In the genomic region with DNA sequence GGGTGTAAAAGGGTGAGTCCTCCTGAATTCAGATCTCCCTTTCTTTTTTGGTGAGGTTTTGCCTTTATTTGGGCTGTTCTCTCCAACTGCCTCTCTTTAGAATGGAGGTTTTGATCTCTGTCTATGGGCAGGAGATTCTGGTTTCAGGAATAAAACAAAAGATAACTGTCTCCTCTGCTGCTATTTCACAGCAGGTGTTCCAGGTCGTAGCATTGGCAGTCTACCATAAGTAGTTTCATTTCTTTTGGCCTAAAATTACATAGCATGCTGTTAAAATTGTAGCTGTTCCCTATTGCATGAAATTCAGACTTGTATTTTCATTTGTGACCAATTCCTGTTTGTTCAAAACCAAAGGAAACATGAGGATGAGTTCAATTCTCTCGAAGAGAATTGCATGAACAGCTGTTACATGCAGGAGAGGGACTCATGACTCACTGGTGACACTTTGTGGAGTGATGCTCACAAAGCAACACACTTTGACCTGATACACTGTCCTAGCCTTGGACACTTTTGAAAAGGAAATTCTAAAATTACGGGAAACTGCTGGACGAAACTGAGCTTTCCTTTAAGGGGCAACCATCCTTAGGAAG, we compare ENCODE assay signal across 12 cellular contexts.
A peak's percentile ranks its signal among the peaks of the same experiment; 100 is the strongest.
DNase-seq lines count a peak whose midpoint lies in the region; ATAC-seq and TF ChIP-seq lines count a peak whose summit lies in the region.
"Had no signal": no experiment of that assay in that cellular context is flagged by ENCODE, and none has a peak within 500 bp of the region (broad histone marks: within the 10 kb centered on the region; RNA-seq: fewer than 3 reads in every experiment).

No MANE protein-coding gene starts in this region.

- no peak overlapping the region for H3K4me3 ChIP-seq in CD8-positive, alpha-beta memory T cell (ENCODE audit: low read length)
- H3K4me3 ChIP-seq in testis (no peak overlapping the region), Caco-2 (ENCODE audit: low read depth, low read length) (no peak overlapping the region)
- H3K4me3 ChIP-seq: SJSA1, upper lobe of left lung had no signal

- no peaks in the 10 kb centered on the region for H3K27me3 ChIP-seq in CD8-positive, alpha-beta memory T cell (ENCODE audit: insufficient read depth, low read length, poor library complexity, severe bottlenecking)
- H3K27me3 ChIP-seq in testis (no peaks in the 10 kb centered on the region), Caco-2 (replicated peaks; ENCODE audit: control insufficient read depth, insufficient read depth, low read length) (no peaks in the 10 kb centered on the region; the same call in 1 of the 2 replicates)
- H3K27me3 ChIP-seq: upper lobe of left lung had no signal

- H3K27ac ChIP-seq in CD8-positive, alpha-beta memory T cell (ENCODE audit: low read depth, low read length): no peak overlapping the region
- no peak overlapping the region for H3K27ac ChIP-seq in testis
- H3K27ac ChIP-seq: parathyroid adenoma, SJSA1, upper lobe of left lung had no signal

- POLR2A ChIA-PET in CD8-positive, alpha-beta memory T cell (lab: Charles Lee): interaction anchor here (0.8 to 1.3 kb wide), 2 partner anchors 83 to 231 kb away, joined by 3 read pairs; no protein-coding TSS in a partner anchor
- POLR2A ChIA-PET in Caco-2 (lab: Charles Lee): no interaction called here

- H3K4me1 Mint-ChIP-seq in CD8-positive, alpha-beta memory T cell: peaks cover 7 to 14% (median 7%) of the 10 kb centered on the region in 3 donors
- H3K4me1 Mint-ChIP-seq in activated CD4-positive, alpha-beta T cell treated with anti-CD3 and anti-CD28 coated beads, Interleukin-2, amount 10 ng/mL, durations not matched to agents 24 days and 14 days: peaks cover 33% of the 10 kb centered on the region
- H3K4me1 Mint-ChIP-seq in Caco-2 (ENCODE audit: low read depth, unreplicated experiment): no peaks in the 10 kb centered on the region

- peaks cover 24% of the 10 kb centered on the region for H3K4me1 ChIP-seq in CD8-positive, alpha-beta memory T cell (ENCODE audit: insufficient read depth, low read length)
- H3K4me1 ChIP-seq in testis (no peaks in the 10 kb centered on the region), Caco-2 (no peaks in the 10 kb centered on the region)
- H3K4me1 ChIP-seq: parathyroid adenoma, SJSA1, upper lobe of left lung had no signal

- no peaks in the 10 kb centered on the region for H3K36me3 ChIP-seq in CD8-positive, alpha-beta memory T cell (ENCODE audit: insufficient read depth, low read length)
- H3K36me3 ChIP-seq in testis (ENCODE audit: low read depth, missing control alignments): no peaks in the 10 kb centered on the region
- no peaks in the 10 kb centered on the region for H3K36me3 ChIP-seq in Caco-2 (ENCODE audit: control insufficient read depth, insufficient read depth, low read length)
- H3K36me3 ChIP-seq: SJSA1, upper lobe of left lung had no signal

- ATAC-seq in GM18868 (IDR thresholded peaks at IDR 0.05; ENCODE audit: unreplicated experiment) (peak; percentile 46), left colon (peak; percentile 68), GM19324 (IDR thresholded peaks at IDR 0.05; ENCODE audit: low FRiP score, unreplicated experiment) (no peak), HG02852 (IDR thresholded peaks at IDR 0.05; ENCODE audit: unreplicated experiment) (no peak)

- TF ChIP-seq POLR2A in testis (IDR thresholded peaks at IDR 0.05): no peak

- H3K9me3 ChIP-seq in CD8-positive, alpha-beta memory T cell (ENCODE audit: low read length): no peaks in the 10 kb centered on the region
- H3K9me3 ChIP-seq in testis: no peaks in the 10 kb centered on the region
- H3K9me3 ChIP-seq in Caco-2: peaks cover 2% of the 10 kb centered on the region; the same call in 1 of the 2 replicates
- H3K9me3 ChIP-seq: SJSA1, upper lobe of left lung had no signal

- TF ChIP-seq CTCF in testis (IDR thresholded peaks at IDR 0.05): no peak
- peak in 1 of 2 experiments; percentile 13 for TF ChIP-seq CTCF in Caco-2 (IDR thresholded peaks at IDR 0.05; ENCODE audit: insufficient read depth in 1 of 2, low read depth in 1 of 2, low read length in 1 of 2, severe bottlenecking in 1 of 2, unreplicated experiment in 1 of 2)

- no peaks in the 10 kb centered on the region for H3K36me3 Mint-ChIP-seq in CD8-positive, alpha-beta memory T cell
- H3K36me3 Mint-ChIP-seq in activated CD4-positive, alpha-beta T cell treated with anti-CD3 and anti-CD28 coated beads, Interleukin-2, amount 10 ng/mL, durations not matched to agents 24 days and 14 days (ENCODE audit: low read depth): no peaks in the 10 kb centered on the region
- no peaks in the 10 kb centered on the region for H3K36me3 Mint-ChIP-seq in Caco-2 (ENCODE audit: insufficient read depth, unreplicated experiment)

- WGBS in testis, 2 donors: 37 to 61% methylated on average over 4 of the region's 4 CpGs

- CTCF ChIA-PET in CD8-positive, alpha-beta memory T cell (lab: Charles Lee): interaction anchor here (0.7 to 2.6 kb wide), 31 partner anchors 9 to 234 kb away, joined by 3 to 16 read pairs (median 4); a partner anchor contains a TSS
- CTCF ChIA-PET in Caco-2 (lab: Charles Lee): interaction anchor here (0.5 to 1.6 kb wide), 4 partner anchors 42 to 947 kb away, joined by 3 to 4 read pairs (median 3); no protein-coding TSS in a partner anchor

- BruUV-seq in Caco-2 (replicated peaks; lab: Mats Ljungman, UMichigan): no TSS peak

- intact Hi-C loops in activated CD4-positive, alpha-beta T cell treated with anti-CD3 and anti-CD28 coated beads, Interleukin-2, amount 10 ng/mL, durations not matched to agents 24 days and 14 days (cut with micrococcal nuclease): loop anchor here (1.0 to 5.0 kb wide), 5 partner anchors 69 to 225 kb away; a partner anchor contains a TSS
- intact Hi-C loops in left colon (cut with DNase I, micrococcal nuclease): no loop called here
- intact Hi-C loops in testis (cut with DNase I; ENCODE audit: low total_unique reads): no loop called here
- intact Hi-C loops in Caco-2 (cut with micrococcal nuclease; ENCODE audit: unreplicated experiment): loop anchor here (10.0 kb wide), 1 partner anchor 200 kb away; no protein-coding TSS in a partner anchor

- no peaks in the 10 kb centered on the region for H3K9me3 Mint-ChIP-seq in CD8-positive, alpha-beta memory T cell
- H3K9me3 Mint-ChIP-seq in activated CD4-positive, alpha-beta T cell treated with anti-CD3 and anti-CD28 coated beads, Interleukin-2, amount 10 ng/mL, durations not matched to agents 24 days and 14 days: no peaks in the 10 kb centered on the region
- no peaks in the 10 kb centered on the region for H3K9me3 Mint-ChIP-seq in Caco-2 (ENCODE audit: unreplicated experiment)

- H3K4me3 Mint-ChIP-seq in CD8-positive, alpha-beta memory T cell: no peak overlapping the region
- no peak overlapping the region for H3K4me3 Mint-ChIP-seq in activated CD4-positive, alpha-beta T cell treated with anti-CD3 and anti-CD28 coated beads, Interleukin-2, amount 10 ng/mL, durations not matched to agents 24 days and 14 days
- H3K4me3 Mint-ChIP-seq in Caco-2 (ENCODE audit: unreplicated experiment): no peak overlapping the region

- DNase-seq in CD8-positive, alpha-beta memory T cell: peak in 3 of 5 donors; percentile 22 to 51 (median 33)
- peak; percentile 80 for DNase-seq in activated CD4-positive, alpha-beta T cell treated with anti-CD3 and anti-CD28 coated beads, Interleukin-2, amount 10 ng/mL, durations not matched to agents 24 days and 14 days
- DNase-seq in left colon (no peak), testis (no peak), Caco-2 (no peak)
- DNase-seq: GOT3, upper lobe of left lung had no signal

- peak overlapping the region in 2 of 8 donors; percentile 21 to 36 for H3K27ac Mint-ChIP-seq in CD8-positive, alpha-beta memory T cell
- H3K27ac Mint-ChIP-seq in activated CD4-positive, alpha-beta T cell treated with anti-CD3 and anti-CD28 coated beads, Interleukin-2, amount 10 ng/mL, durations not matched to agents 24 days and 14 days: no peak overlapping the region
- H3K27ac Mint-ChIP-seq in Caco-2 (ENCODE audit: unreplicated experiment): no peak overlapping the region

- peaks cover 2 to 10% of the 10 kb centered on the region in 2 donors for H3K27me3 Mint-ChIP-seq in CD8-positive, alpha-beta memory T cell
- H3K27me3 Mint-ChIP-seq in activated CD4-positive, alpha-beta T cell treated with anti-CD3 and anti-CD28 coated beads, Interleukin-2, amount 10 ng/mL, durations not matched to agents 24 days and 14 days: peaks cover 2% of the 10 kb centered on the region
- peaks cover 17% of the 10 kb centered on the region for H3K27me3 Mint-ChIP-seq in Caco-2 (ENCODE audit: insufficient read depth, unreplicated experiment)

Comparison
In these comparisons a context has a peak if more than half of its experiments do, and no peak if none do; other contexts are left out.
1. DNase-seq: peak in CD8-positive, alpha-beta memory T cell (3 of 5) and activated CD4-positive, alpha-beta T cell treated with anti-CD3 and anti-CD28 coated beads, Interleukin-2, amount 10 ng/mL, durations not matched to agents 24 days and 14 days (single experiment); none in left colon (0 of 2), testis (single experiment) and Caco-2 (0 of 2).
2. ATAC-seq: peak in GM18868 (single experiment) and left colon (single experiment); none in GM19324 (single experiment) and HG02852 (single experiment).
3. intact Hi-C loops: an anchor here in activated CD4-positive, alpha-beta T cell treated with anti-CD3 and anti-CD28 coated beads, Interleukin-2, amount 10 ng/mL, durations not matched to agents 24 days and 14 days (1.0 to 5.0 kb wide) and Caco-2 (10.0 kb wide); none called in left colon and testis.